1 cellular context compared by ENCODE assay signal in genomic region chr1:67514299-67514698, GRCh38.
TF ChIP-seq lines count a peak whose summit lies in the region.

No MANE protein-coding gene starts in this region.

TF ChIP-seq in HepG2, 621 proteins besides CTCF, POLR2A, EP300 and RAD21 (continued from another document):
- TF ChIP-seq BATF2 (CRISPR knock-in tag; IDR thresholded peaks at IDR 0.05) (no peak), FOXA1 (IDR thresholded peaks at IDR 0.05) (no peak), FOXA1 (CRISPR knock-in tag; IDR thresholded peaks at IDR 0.05) (peak; percentile 43; the same call in 1 of the 2 replicates), ZMYM4 (CRISPR knock-in tag; IDR thresholded peaks at IDR 0.05) (no peak), CEBPG (CRISPR knock-in tag; IDR thresholded peaks at IDR 0.05) (peak; percentile 16; the same call in 1 of the 2 replicates), ZNF530 (CRISPR knock-in tag; IDR thresholded peaks at IDR 0.05; ENCODE audit: low read depth) (no peak), YY1 (IDR thresholded peaks at IDR 0.05; ENCODE audit: insufficient read depth, insufficient replicate concordance, low read depth, low read length) (no peak), ZBTB20 (CRISPR knock-in tag; IDR thresholded peaks at IDR 0.05; ENCODE audit: borderline replicate concordance, low read depth) (0 out of 2 replicates have a peak, but pooled peaks have one; percentile 1), ELK4 (CRISPR knock-in tag; IDR thresholded peaks at IDR 0.05; ENCODE audit: borderline replicate concordance) (no peak), MED13 (CRISPR knock-in tag; IDR thresholded peaks at IDR 0.05) (no peak), XRCC5 (optimal IDR thresholded peaks at IDR 0.05; ENCODE audit: low read length) (no peak), FOXJ3 (CRISPR knock-in tag; IDR thresholded peaks at IDR 0.05; ENCODE audit: borderline replicate concordance) (0 out of 2 replicates have a peak, but pooled peaks have one; percentile 1), ZNF501 (CRISPR knock-in tag; IDR thresholded peaks at IDR 0.05) (peak; percentile 41; the same call in 1 of the 2 replicates), CHD4 (IDR thresholded peaks at IDR 0.05; ENCODE audit: borderline replicate concordance, low read length) (no peak), NR2C2 (CRISPR knock-in tag; IDR thresholded peaks at IDR 0.05; ENCODE audit: borderline replicate concordance) (peak; percentile 1; the same call in 1 of the 2 replicates), ESRRA (CRISPR knock-in tag; IDR thresholded peaks at IDR 0.05; ENCODE audit: low read depth) (no peak), TEAD2 (CRISPR knock-in tag; IDR thresholded peaks at IDR 0.05) (no peak), DZIP1 (CRISPR knock-in tag; IDR thresholded peaks at IDR 0.05) (no peak), ZSCAN12 (CRISPR knock-in tag; IDR thresholded peaks at IDR 0.05) (no peak)
- TF ChIP-seq, protein P1, sequence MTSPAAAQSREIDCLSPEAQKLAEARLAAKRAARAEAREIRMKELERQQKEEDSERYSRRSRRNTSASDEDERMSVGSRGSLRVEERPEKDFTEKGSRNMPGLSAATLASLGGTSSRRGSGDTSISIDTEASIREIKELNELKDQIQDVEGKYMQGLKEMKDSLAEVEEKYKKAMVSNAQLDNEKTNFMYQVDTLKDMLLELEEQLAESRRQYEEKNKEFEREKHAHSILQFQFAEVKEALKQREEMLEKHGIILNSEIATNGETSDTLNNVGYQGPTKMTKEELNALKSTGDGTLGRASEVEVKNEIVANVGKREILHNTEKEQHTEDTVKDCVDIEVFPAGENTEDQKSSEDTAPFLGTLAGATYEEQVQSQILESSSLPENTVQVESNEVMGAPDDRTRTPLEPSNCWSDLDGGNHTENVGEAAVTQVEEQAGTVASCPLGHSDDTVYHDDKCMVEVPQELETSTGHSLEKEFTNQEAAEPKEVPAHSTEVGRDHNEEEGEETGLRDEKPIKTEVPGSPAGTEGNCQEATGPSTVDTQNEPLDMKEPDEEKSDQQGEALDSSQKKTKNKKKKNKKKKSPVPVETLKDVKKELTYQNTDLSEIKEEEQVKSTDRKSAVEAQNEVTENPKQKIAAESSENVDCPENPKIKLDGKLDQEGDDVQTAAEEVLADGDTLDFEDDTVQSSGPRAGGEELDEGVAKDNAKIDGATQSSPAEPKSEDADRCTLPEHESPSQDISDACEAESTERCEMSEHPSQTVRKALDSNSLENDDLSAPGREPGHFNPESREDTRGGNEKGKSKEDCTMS (CRISPR knock-in tag; conservative IDR thresholded peaks at IDR 0.05) = no peak
- TF ChIP-seq, protein P2, sequence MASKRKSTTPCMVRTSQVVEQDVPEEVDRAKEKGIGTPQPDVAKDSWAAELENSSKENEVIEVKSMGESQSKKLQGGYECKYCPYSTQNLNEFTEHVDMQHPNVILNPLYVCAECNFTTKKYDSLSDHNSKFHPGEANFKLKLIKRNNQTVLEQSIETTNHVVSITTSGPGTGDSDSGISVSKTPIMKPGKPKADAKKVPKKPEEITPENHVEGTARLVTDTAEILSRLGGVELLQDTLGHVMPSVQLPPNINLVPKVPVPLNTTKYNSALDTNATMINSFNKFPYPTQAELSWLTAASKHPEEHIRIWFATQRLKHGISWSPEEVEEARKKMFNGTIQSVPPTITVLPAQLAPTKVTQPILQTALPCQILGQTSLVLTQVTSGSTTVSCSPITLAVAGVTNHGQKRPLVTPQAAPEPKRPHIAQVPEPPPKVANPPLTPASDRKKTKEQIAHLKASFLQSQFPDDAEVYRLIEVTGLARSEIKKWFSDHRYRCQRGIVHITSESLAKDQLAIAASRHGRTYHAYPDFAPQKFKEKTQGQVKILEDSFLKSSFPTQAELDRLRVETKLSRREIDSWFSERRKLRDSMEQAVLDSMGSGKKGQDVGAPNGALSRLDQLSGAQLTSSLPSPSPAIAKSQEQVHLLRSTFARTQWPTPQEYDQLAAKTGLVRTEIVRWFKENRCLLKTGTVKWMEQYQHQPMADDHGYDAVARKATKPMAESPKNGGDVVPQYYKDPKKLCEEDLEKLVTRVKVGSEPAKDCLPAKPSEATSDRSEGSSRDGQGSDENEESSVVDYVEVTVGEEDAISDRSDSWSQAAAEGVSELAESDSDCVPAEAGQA (IDR thresholded peaks at IDR 0.05; ENCODE audit: low read depth) = no peak
- TF ChIP-seq, protein P2 (CRISPR knock-in tag; IDR thresholded peaks at IDR 0.05; ENCODE audit: borderline replicate concordance) = no peak
- TF ChIP-seq, protein P3, sequence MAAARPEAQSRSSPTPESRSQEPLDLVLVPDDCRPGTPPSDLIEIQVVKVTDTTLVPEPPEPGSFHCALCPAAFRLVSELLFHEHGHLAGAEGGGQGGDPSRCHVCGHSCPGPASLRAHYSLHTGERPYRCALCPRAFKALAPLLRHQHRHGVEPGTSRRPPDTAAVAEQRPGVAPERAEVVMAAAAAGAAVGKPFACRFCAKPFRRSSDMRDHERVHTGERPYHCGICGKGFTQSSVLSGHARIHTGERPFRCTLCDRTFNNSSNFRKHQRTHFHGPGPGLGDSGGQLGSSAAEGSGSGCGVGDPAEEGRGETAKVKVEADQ (CRISPR knock-in tag; IDR thresholded peaks at IDR 0.05; ENCODE audit: borderline replicate concordance) = no peak
